Comparison of ENCODE assay signal across 18 cellular contexts in genomic region chr2:165294912-165295311, GRCh38. TPM values are rescaled to one million over a fixed set of nuclear protein-coding genes. Genes with fewer than 3 reads are reported as not detected.
"Had no signal": no experiment of that assay in that cellular context is flagged by ENCODE, and none has a peak within 500 bp of the region (broad histone marks: within the 10 kb centered on the region; RNA-seq: fewer than 3 reads in every experiment).

No MANE protein-coding gene starts in this region.

- H3K4me3 Mint-ChIP-seq: activated CD4-positive, alpha-beta memory T cell treated with anti-CD3 and anti-CD28 coated beads for 36 hours; activated naive CD8-positive, alpha-beta T cell treated with anti-CD3 and anti-CD28 coated beads, Interleukin-2, amount 10 ng/mL, durations not matched to agents 7 days and 5 days; activated T-cell treated with anti-CD3 and anti-CD28 coated beads, Interleukin-2, amount 50 U/mL, for 4 hours; neural crest cell; T-cell had no signal

- H3K36me3 Mint-ChIP-seq: activated CD4-positive, alpha-beta memory T cell treated with anti-CD3 and anti-CD28 coated beads for 36 hours; activated naive CD8-positive, alpha-beta T cell treated with anti-CD3 and anti-CD28 coated beads, Interleukin-2, amount 10 ng/mL, durations not matched to agents 7 days and 5 days; T-cell had no signal

- DNase-seq: activated CD4-positive, alpha-beta memory T cell treated with anti-CD3 and anti-CD28 coated beads for 36 hours; activated gamma-delta T cell; activated naive CD8-positive, alpha-beta T cell treated with anti-CD3 and anti-CD28 coated beads, Interleukin-2, amount 10 ng/mL, durations not matched to agents 7 days and 5 days; activated T-cell treated with anti-CD3 and anti-CD28 coated beads, Interleukin-2, amount 50 U/mL, for 4 hours; aorta; colonic mucosa; effector CD4-positive, alpha-beta T cell; heart right ventricle; kidney; left ventricle myocardium inferior; mesendoderm; right cardiac atrium; stimulated activated naive CD4-positive, alpha-beta T cell treated with Interleukin-2 at 50 U/mL for 16 hours; T-cell; T1000; upper lobe of left lung had no signal

- H3K27me3 ChIP-seq: colonic mucosa, heart right ventricle, upper lobe of left lung had no signal

- H3K9me3 Mint-ChIP-seq: activated CD4-positive, alpha-beta memory T cell treated with anti-CD3 and anti-CD28 coated beads for 36 hours; activated naive CD8-positive, alpha-beta T cell treated with anti-CD3 and anti-CD28 coated beads, Interleukin-2, amount 10 ng/mL, durations not matched to agents 7 days and 5 days; activated T-cell treated with anti-CD3 and anti-CD28 coated beads, Interleukin-2, amount 50 U/mL, for 4 hours; neural crest cell; T-cell had no signal

- H3K4me3 ChIP-seq: colonic mucosa, heart right ventricle, left ventricle myocardium inferior, upper lobe of left lung had no signal

- H3K36me3 ChIP-seq: colonic mucosa, heart right ventricle, left ventricle myocardium inferior, upper lobe of left lung had no signal

- H3K27ac Mint-ChIP-seq: activated CD4-positive, alpha-beta memory T cell treated with anti-CD3 and anti-CD28 coated beads for 36 hours; activated naive CD8-positive, alpha-beta T cell treated with anti-CD3 and anti-CD28 coated beads, Interleukin-2, amount 10 ng/mL, durations not matched to agents 7 days and 5 days; T-cell had no signal

- H3K4me1 ChIP-seq: colonic mucosa, upper lobe of left lung had no signal

- H3K9me3 ChIP-seq: colonic mucosa, heart right ventricle, left ventricle myocardium inferior, upper lobe of left lung had no signal

- H3K27ac ChIP-seq: colonic mucosa, heart right ventricle, left ventricle myocardium inferior, upper lobe of left lung had no signal

RNA-seq across cellular contexts. Expression of gene SCN2A, which starts 55.7 kb away (rescaled TPM):
- total RNA-seq: activated CD4-positive, alpha-beta memory T cell treated with anti-CD3 and anti-CD28 coated beads for 36 hours; endothelial cell of umbilical vein; T-cell had no signal
- polyA plus RNA-seq: endothelial cell of umbilical vein had no signal
